In genomic region chr6:3318226-3318625, GRCh38 we compare ENCODE assay signal across 11 cellular contexts. TPM values are rescaled to one million over a fixed set of nuclear protein-coding genes. Genes with fewer than 3 reads are reported as not detected.
DNase-seq lines count a peak whose midpoint lies in the region; ATAC-seq lines count a peak whose summit lies in the region.
"Had no signal": no experiment of that assay in that cellular context is flagged by ENCODE, and none has a peak within 500 bp of the region (broad histone marks: within the 10 kb centered on the region; RNA-seq: fewer than 3 reads in every experiment).

No MANE protein-coding gene starts in this region.

- H3K27me3 ChIP-seq in naive thymus-derived CD4-positive, alpha-beta T cell (ENCODE audit: control insufficient read depth in 2 of 2, insufficient read depth in 2 of 2, low read length in 2 of 2): no peaks in the 10 kb centered on the region
- H3K27me3 ChIP-seq: thyroid gland had no signal

- POLR2A ChIA-PET in T-cell (lab: Charles Lee): no interaction called here
- POLR2A ChIA-PET in naive thymus-derived CD4-positive, alpha-beta T cell (lab: Charles Lee): no interaction called here

- H3K4me1 Mint-ChIP-seq in T-cell: peaks cover 20 to 27% (median 24%) of the 10 kb centered on the region in 3 donors
- peaks cover 22% of the 10 kb centered on the region for H3K4me1 Mint-ChIP-seq in activated T-cell treated with anti-CD3 and anti-CD28 coated beads, Interleukin-2, amount 50 U/mL, for 4 hours (ENCODE audit: low read depth)
- H3K4me1 Mint-ChIP-seq in naive thymus-derived CD4-positive, alpha-beta T cell: peaks cover 12 to 38% (median 30%) of the 10 kb centered on the region in 7 donors

- H3K9me3 ChIP-seq in naive thymus-derived CD4-positive, alpha-beta T cell (ENCODE audit: control insufficient read depth in 2 of 3, low read length in 3 of 3): no peaks in the 10 kb centered on the region
- H3K9me3 ChIP-seq: thyroid gland had no signal

- peak overlapping the region in 1 of 3 donors; percentile 72 for H3K4me3 Mint-ChIP-seq in T-cell
- peak overlapping the region; percentile 27 for H3K4me3 Mint-ChIP-seq in activated T-cell treated with anti-CD3 and anti-CD28 coated beads, Interleukin-2, amount 50 U/mL, for 4 hours
- peak overlapping the region; percentile 3 to 83 (median 73) for H3K4me3 Mint-ChIP-seq in naive thymus-derived CD4-positive, alpha-beta T cell

- DNase-seq in T-cell: peak in 32 of 34 experiments; percentile 8 to 54 (median 34)
- DNase-seq in activated T-cell treated with anti-CD3 and anti-CD28 coated beads, Interleukin-2, amount 50 U/mL, for 4 hours: no peak
- DNase-seq in naive thymus-derived CD4-positive, alpha-beta T cell: peak in 8 of 9 donors; percentile 28 to 61 (median 50)
- peak; percentile 57 for DNase-seq in stimulated activated CD8-positive, alpha-beta memory T cell treated with anti-CD3 and anti-CD28 coated beads, Interleukin-4, amount 100 ng/mL, for 48 hours
- DNase-seq in caudate nucleus (lab: John Stamatoyannopoulos, UW): no peak
- no peak for DNase-seq in DMS79 treated with DMSO at 0.1 percent for 48 hours (lab: John Stamatoyannopoulos, UW)
- DNase-seq in putamen (ENCODE audit: low spot score): no peak
- no peak for DNase-seq in NCI-H510A treated with DMSO at 0.1 percent for 48 hours (lab: John Stamatoyannopoulos, UW)
- DNase-seq: DMS 273 treated with DMSO at 0.1 percent for 48 hours, OCI-M1, thyroid gland had no signal

- ATAC-seq in T-cell (replicated peaks in 1 of 4): peak; percentile 94 to 98 (median 97)
- ATAC-seq in activated T-cell treated with anti-CD3 and anti-CD28 coated beads, Interleukin-2, amount 50 U/mL, for 4 hours: peak; percentile 82 to 92
- peak; percentile 82 for ATAC-seq in naive thymus-derived CD4-positive, alpha-beta T cell

- H3K27me3 Mint-ChIP-seq in T-cell: no peaks in the 10 kb centered on the region
- H3K27me3 Mint-ChIP-seq in activated T-cell treated with anti-CD3 and anti-CD28 coated beads, Interleukin-2, amount 50 U/mL, for 4 hours (ENCODE audit: low read depth): peaks cover 4% of the 10 kb centered on the region
- peaks cover 0 to 18% (median 0%) of the 10 kb centered on the region in 5 donors for H3K27me3 Mint-ChIP-seq in naive thymus-derived CD4-positive, alpha-beta T cell

- intact Hi-C loops in naive thymus-derived CD4-positive, alpha-beta T cell (cut with micrococcal nuclease): loop anchor here in 1 of 2 donors (5.0 kb wide), 1 partner anchor 54 kb away; no protein-coding TSS in a partner anchor

- peaks cover 7 to 24% of the 10 kb centered on the region in 2 donors for H3K4me1 ChIP-seq in naive thymus-derived CD4-positive, alpha-beta T cell (ENCODE audit: control insufficient read depth in 2 of 2, insufficient read depth in 2 of 2, low read length in 2 of 2)

- peaks cover 0 to under 1% (median 0%) of the 10 kb centered on the region in 3 experiments for H3K36me3 ChIP-seq in naive thymus-derived CD4-positive, alpha-beta T cell (ENCODE audit: control insufficient read depth in 2 of 3, insufficient read depth in 3 of 3, low read length in 3 of 3)
- H3K36me3 ChIP-seq: thyroid gland had no signal

- no peaks in the 10 kb centered on the region for H3K9me3 Mint-ChIP-seq in T-cell
- no peaks in the 10 kb centered on the region for H3K9me3 Mint-ChIP-seq in activated T-cell treated with anti-CD3 and anti-CD28 coated beads, Interleukin-2, amount 50 U/mL, for 4 hours
- no peaks in the 10 kb centered on the region for H3K9me3 Mint-ChIP-seq in naive thymus-derived CD4-positive, alpha-beta T cell

- H3K4me3 ChIP-seq in naive thymus-derived CD4-positive, alpha-beta T cell (ENCODE audit: low read length): peak overlapping the region; percentile 36
- H3K4me3 ChIP-seq: thyroid gland had no signal

- H3K27ac ChIP-seq in naive thymus-derived CD4-positive, alpha-beta T cell (ENCODE audit: low read depth, low read length): no peak overlapping the region
- no peak overlapping the region for H3K27ac ChIP-seq in caudate nucleus (ENCODE audit: low read depth, low read length)
- H3K27ac ChIP-seq: thyroid gland had no signal

- CTCF ChIA-PET in T-cell (lab: Charles Lee): no interaction called here
- CTCF ChIA-PET in naive thymus-derived CD4-positive, alpha-beta T cell (lab: Charles Lee): no interaction called here

- peaks cover under 1% of the 10 kb centered on the region for H3K36me3 Mint-ChIP-seq in T-cell
- H3K36me3 Mint-ChIP-seq in activated T-cell treated with anti-CD3 and anti-CD28 coated beads, Interleukin-2, amount 50 U/mL, for 4 hours (ENCODE audit: insufficient read depth): peaks cover 3% of the 10 kb centered on the region
- peaks cover 0 to 27% (median 5%) of the 10 kb centered on the region in 5 donors for H3K36me3 Mint-ChIP-seq in naive thymus-derived CD4-positive, alpha-beta T cell

- H3K27ac Mint-ChIP-seq in T-cell: peak overlapping the region; percentile 41 to 45
- H3K27ac Mint-ChIP-seq in naive thymus-derived CD4-positive, alpha-beta T cell: peak overlapping the region in 7 of 9 donors; percentile 53 to 82 (median 66)

RNA-seq across cellular contexts. Expression of gene PSMG4, which starts 59.5 kb away (rescaled TPM):
- total RNA-seq in T-cell: 10 to 100 TPM; 18.8 to 42.6 (median 33.6) TPM
- 10 to 100 TPM; 26.0 to 31.6 (median 27.8) TPM for total RNA-seq in activated T-cell treated with anti-CD3 and anti-CD28 coated beads, Interleukin-2, amount 50 U/mL, for 4 hours
- 10 to 100 TPM; 15.6 to 45.0 (median 27.7) TPM for total RNA-seq in naive thymus-derived CD4-positive, alpha-beta T cell
- 10 to 100 TPM; 53.8 to 81.7 TPM for polyA plus RNA-seq in naive thymus-derived CD4-positive, alpha-beta T cell

Comparison
In these comparisons a context has a peak if more than half of its experiments do, and no peak if none do; other contexts are left out.
1. DNase-seq: peak in T-cell (32 of 34), naive thymus-derived CD4-positive, alpha-beta T cell (8 of 9) and stimulated activated CD8-positive, alpha-beta memory T cell treated with anti-CD3 and anti-CD28 coated beads, Interleukin-4, amount 100 ng/mL, for 48 hours (single experiment); none in activated T-cell treated with anti-CD3 and anti-CD28 coated beads, Interleukin-2, amount 50 U/mL, for 4 hours (single experiment), caudate nucleus (0 of 61), DMS79 treated with DMSO at 0.1 percent for 48 hours (single experiment), putamen (single experiment) and NCI-H510A treated with DMSO at 0.1 percent for 48 hours (single experiment).
2. Peak in every context shown above with its lines, with median percentiles within 50 percentile points of each other: ATAC-seq.